ENCODE assay signal across 26 cellular contexts in the genomic region with DNA sequence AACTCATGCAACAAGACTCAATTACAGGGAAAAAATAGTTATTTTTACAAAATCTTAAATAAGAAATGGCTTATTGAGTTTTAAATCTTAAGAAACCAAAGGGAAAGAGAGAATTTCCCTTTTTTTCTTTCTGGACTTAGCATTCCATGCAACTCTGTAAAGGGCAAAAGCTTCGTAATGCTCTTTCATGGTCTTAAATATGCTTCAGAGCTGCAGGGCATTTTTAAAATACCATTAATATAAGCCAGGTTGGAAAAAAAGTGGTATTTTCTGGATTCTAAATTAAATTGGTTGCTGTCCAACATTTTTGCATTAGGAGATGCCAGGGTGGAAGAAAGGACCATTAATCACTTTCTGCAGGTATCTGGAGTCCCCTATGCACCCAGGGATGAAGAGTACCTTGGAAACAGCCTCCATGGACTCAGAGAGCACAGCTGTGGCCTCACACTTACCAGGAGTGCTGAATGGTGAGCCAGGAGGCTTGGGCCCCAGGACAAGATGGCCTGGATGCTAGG.
"Had no signal": no experiment of that assay in that cellular context is flagged by ENCODE, and none has a peak within 500 bp of the region (broad histone marks: within the 10 kb centered on the region; RNA-seq: fewer than 3 reads in every experiment).

No MANE protein-coding gene starts in this region.

- H3K27ac Mint-ChIP-seq: activated naive CD4-positive, alpha-beta T cell treated with anti-CD3 and anti-CD28 coated beads for 36 hours; activated naive CD8-positive, alpha-beta T cell treated with anti-CD3 and anti-CD28 coated beads for 36 hours; nephron progenitor cell; stimulated activated naive B cell treated with anti-CD40 and anti-IgM and Interleukin-4, amounts not matched to agents 10 μg/mL and 1 μg/mL and 100 μg/mL, for 72 hours; T-helper 1 cell treated with Interleukin-12 subunit alpha and Interleukin-12 subunit beta and Interleukin-4 antibody, amounts not matched to agents 30 μg/mL and 1 μg/mL, for 36 hours had no signal

- H3K4me1 ChIP-seq: psoas muscle, suprapubic skin had no signal

- H3K4me3 ChIP-seq: esophagus muscularis mucosa, left ventricle myocardium inferior, lung, pancreas, psoas muscle, right atrium auricular region, suprapubic skin, tibial artery had no signal

- DNase-seq: activated CD4-positive, alpha-beta T cell treated with anti-CD3 and anti-CD28 coated beads for 48 hours; activated CD4-positive, alpha-beta T cell treated with anti-CD3 and anti-CD28 coated beads, Interleukin-2, amount 50 U/mL, for 48 hours; activated CD8-positive, alpha-beta memory T cell treated with anti-CD3 and anti-CD28 coated beads for 24 hours; activated effector memory CD4-positive, alpha-beta T cell treated with anti-CD3 and anti-CD28 coated beads, Interleukin-2, amount 50 U/mL, for 16 hours; activated naive CD4-positive, alpha-beta T cell treated with anti-CD3 and anti-CD28 coated beads for 36 hours; activated naive CD8-positive, alpha-beta T cell treated with anti-CD3 and anti-CD28 coated beads for 36 hours; central memory CD4-positive, alpha-beta T cell; dermis blood vessel endothelial cell; effector CD4-positive, alpha-beta T cell; left ventricle myocardium inferior; nephron progenitor cell; pancreas; psoas muscle; stimulated activated CD4-positive, alpha-beta T cell treated with anti-CD3 and anti-CD28 coated beads, Interleukin-15, amount 100 ng/mL, for 24 hours; stimulated activated CD4-positive, alpha-beta T cell treated with anti-CD3 and anti-CD28 coated beads, Interleukin-2, amount 100 ng/mL, for 24 hours; stimulated activated naive B cell treated with anti-CD40 and anti-IgM and Interleukin-4, amounts not matched to agents 10 μg/mL and 1 μg/mL and 100 μg/mL, for 72 hours; T-helper 9 cell; tibial artery; WERI-Rb-1 had no signal

- H3K27ac ChIP-seq: esophagus muscularis mucosa, left ventricle myocardium inferior, neutrophil, pancreas, psoas muscle, right atrium auricular region, suprapubic skin, tibial artery, WERI-Rb-1 had no signal

- H3K36me3 Mint-ChIP-seq: activated naive CD8-positive, alpha-beta T cell treated with anti-CD3 and anti-CD28 coated beads for 36 hours; stimulated activated naive B cell treated with anti-CD40 and anti-IgM and Interleukin-4, amounts not matched to agents 10 μg/mL and 1 μg/mL and 100 μg/mL, for 72 hours had no signal

- H3K27me3 ChIP-seq: esophagus muscularis mucosa, neutrophil, pancreas, right atrium auricular region, suprapubic skin, tibial artery had no signal

- H3K9me3 Mint-ChIP-seq: activated naive CD4-positive, alpha-beta T cell treated with anti-CD3 and anti-CD28 coated beads for 36 hours; activated naive CD8-positive, alpha-beta T cell treated with anti-CD3 and anti-CD28 coated beads for 36 hours; stimulated activated naive B cell treated with anti-CD40 and anti-IgM and Interleukin-4, amounts not matched to agents 10 μg/mL and 1 μg/mL and 100 μg/mL, for 72 hours; T-helper 1 cell treated with Interleukin-12 subunit alpha and Interleukin-12 subunit beta and Interleukin-4 antibody, amounts not matched to agents 30 μg/mL and 1 μg/mL, for 36 hours had no signal

- H3K9me3 ChIP-seq: esophagus muscularis mucosa, left ventricle myocardium inferior, neutrophil, pancreas, psoas muscle, right atrium auricular region, suprapubic skin, tibial artery had no signal

- H3K4me3 Mint-ChIP-seq: activated naive CD4-positive, alpha-beta T cell treated with anti-CD3 and anti-CD28 coated beads for 36 hours; activated naive CD8-positive, alpha-beta T cell treated with anti-CD3 and anti-CD28 coated beads for 36 hours; nephron progenitor cell; stimulated activated naive B cell treated with anti-CD40 and anti-IgM and Interleukin-4, amounts not matched to agents 10 μg/mL and 1 μg/mL and 100 μg/mL, for 72 hours; T-helper 1 cell treated with Interleukin-12 subunit alpha and Interleukin-12 subunit beta and Interleukin-4 antibody, amounts not matched to agents 30 μg/mL and 1 μg/mL, for 36 hours had no signal

- H3K36me3 ChIP-seq: esophagus muscularis mucosa, left ventricle myocardium inferior, neutrophil, pancreas, right atrium auricular region, suprapubic skin, tibial artery, WERI-Rb-1 had no signal

- ATAC-seq: activated CD4-positive, CD25-positive, alpha-beta regulatory T cell treated with anti-CD3 and anti-CD28 coated beads, Interleukin-2, amount 50 U/mL, for 24 hours; pancreas; psoas muscle; stimulated activated naive B cell treated with anti-CD40 and anti-IgM and Interleukin-4, amounts not matched to agents 10 μg/mL and 1 μg/mL and 100 μg/mL, for 72 hours had no signal

- H3K4me1 Mint-ChIP-seq: activated naive CD8-positive, alpha-beta T cell treated with anti-CD3 and anti-CD28 coated beads for 36 hours; stimulated activated naive B cell treated with anti-CD40 and anti-IgM and Interleukin-4, amounts not matched to agents 10 μg/mL and 1 μg/mL and 100 μg/mL, for 72 hours had no signal
